1 cellular context compared by ENCODE assay signal in genomic region chr22:41862160-41862529, GRCh38.
TF ChIP-seq lines count a peak whose summit lies in the region.

No MANE protein-coding gene starts in this region.

TF ChIP-seq in HepG2, 621 proteins besides CTCF, POLR2A, EP300 and RAD21 (continued from another document):
- TF ChIP-seq ATRX (CRISPR knock-in tag; IDR thresholded peaks at IDR 0.05; ENCODE audit: borderline replicate concordance), result no peak
- TF ChIP-seq CBFB (CRISPR knock-in tag; IDR thresholded peaks at IDR 0.05), result no peak
- peak; percentile 62 for TF ChIP-seq FOSL2 (CRISPR knock-in tag; IDR thresholded peaks at IDR 0.05)
- TF ChIP-seq SOX6 (IDR thresholded peaks at IDR 0.05), result no peak
- TF ChIP-seq SOX6 (CRISPR knock-in tag; IDR thresholded peaks at IDR 0.05), result no peak
- peak; percentile 16; the same call in 1 of the 2 replicates for TF ChIP-seq RARA (CRISPR knock-in tag; IDR thresholded peaks at IDR 0.05)
- 0 out of 2 replicates have a peak, but pooled peaks have one; percentile 9 for TF ChIP-seq FOXA3 (CRISPR knock-in tag; IDR thresholded peaks at IDR 0.05)
- 0 out of 2 replicates have a peak, but pooled peaks have one; percentile 15 for TF ChIP-seq SAP130 (CRISPR knock-in tag; IDR thresholded peaks at IDR 0.05; ENCODE audit: low read depth)
